ENCODE assay signal across 1 cellular context in the genomic region with DNA sequence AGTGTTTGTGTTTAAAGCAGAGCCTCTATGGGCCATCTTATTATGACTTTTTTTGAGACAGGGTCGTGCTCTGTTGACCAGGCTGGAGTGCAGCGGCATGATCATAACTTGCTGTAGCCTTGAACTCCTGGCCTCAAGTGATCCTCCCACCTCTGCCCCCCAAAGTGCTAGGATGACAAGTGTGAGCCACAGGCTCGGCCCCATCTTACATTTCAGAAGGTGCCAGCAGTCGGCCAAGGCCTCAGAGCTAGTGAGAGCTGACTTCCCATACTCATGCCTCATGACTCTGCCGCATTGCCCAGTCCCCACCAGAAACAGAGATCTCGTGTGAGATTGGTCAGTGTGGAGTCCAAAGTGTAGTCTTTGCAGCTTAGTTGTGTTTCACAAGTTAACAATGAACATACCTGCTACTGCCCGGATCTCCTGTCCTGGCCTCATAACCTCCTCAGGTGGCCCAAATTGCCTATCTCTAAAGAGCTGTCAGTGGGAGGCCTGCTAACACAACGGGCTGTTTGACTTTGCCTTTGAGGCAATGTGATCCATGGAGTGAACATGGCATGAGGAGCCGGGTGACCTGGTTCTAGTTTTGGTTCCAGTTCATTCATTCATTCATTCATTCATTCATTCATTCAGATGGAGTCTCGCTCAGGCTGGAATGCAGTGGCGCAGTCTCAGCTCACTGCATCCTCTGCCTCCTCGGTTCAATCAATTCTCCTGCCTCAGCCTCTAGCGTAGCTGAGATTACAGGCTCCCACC.
TF ChIP-seq lines count a peak whose summit lies in the region.

No MANE protein-coding gene starts in this region.

TF ChIP-seq in H1, 55 proteins besides CTCF, POLR2A, EP300 and RAD21:
- TF ChIP-seq ASH2L (IDR thresholded peaks at IDR 0.05; ENCODE audit: low read length) (no peak), HDAC2 (IDR thresholded peaks at IDR 0.05; ENCODE audit: borderline replicate concordance in 1 of 2, low read depth in 2 of 2, low read length in 2 of 2) (no peak), SP2 (IDR thresholded peaks at IDR 0.05; ENCODE audit: low read length) (no peak), BRCA1 (IDR thresholded peaks at IDR 0.05; ENCODE audit: low read depth, low read length) (no peak), KDM1A (IDR thresholded peaks at IDR 0.05; ENCODE audit: borderline replicate concordance, low read length) (no peak), SIRT6 (IDR thresholded peaks at IDR 0.05; ENCODE audit: low read length) (no peak), ZNF274 (IDR thresholded peaks at IDR 0.05; ENCODE audit: borderline replicate concordance, extremely low read depth, low read length) (no peak), RNF2 (IDR thresholded peaks at IDR 0.05; ENCODE audit: borderline replicate concordance, low read depth, low read length, missing control alignments, poor library complexity, severe bottlenecking) (no peak), TAF7 (optimal IDR thresholded peaks at IDR 0.05; ENCODE audit: borderline replicate concordance, low read depth, low read length) (no peak), SIN3A (conservative IDR thresholded peaks at IDR 0.05 in 1 of 2, IDR thresholded peaks at IDR 0.05 in 1 of 2; ENCODE audit: low read depth in 1 of 2, low read length in 2 of 2) (no peak), RXRA (IDR thresholded peaks at IDR 0.05; ENCODE audit: insufficient read depth, low read depth, low read length) (no peak), RFX5 (IDR thresholded peaks at IDR 0.05; ENCODE audit: borderline replicate concordance, low read depth, low read length) (no peak), CBX8 (IDR thresholded peaks at IDR 0.05; ENCODE audit: borderline replicate concordance, low read depth, low read length) (no peak), YY1 (IDR thresholded peaks at IDR 0.05; ENCODE audit: low read depth, low read length) (no peak), CHD1 (IDR thresholded peaks at IDR 0.05; ENCODE audit: low read depth, low read length) (no peak)
- TF ChIP-seq, protein P1, sequence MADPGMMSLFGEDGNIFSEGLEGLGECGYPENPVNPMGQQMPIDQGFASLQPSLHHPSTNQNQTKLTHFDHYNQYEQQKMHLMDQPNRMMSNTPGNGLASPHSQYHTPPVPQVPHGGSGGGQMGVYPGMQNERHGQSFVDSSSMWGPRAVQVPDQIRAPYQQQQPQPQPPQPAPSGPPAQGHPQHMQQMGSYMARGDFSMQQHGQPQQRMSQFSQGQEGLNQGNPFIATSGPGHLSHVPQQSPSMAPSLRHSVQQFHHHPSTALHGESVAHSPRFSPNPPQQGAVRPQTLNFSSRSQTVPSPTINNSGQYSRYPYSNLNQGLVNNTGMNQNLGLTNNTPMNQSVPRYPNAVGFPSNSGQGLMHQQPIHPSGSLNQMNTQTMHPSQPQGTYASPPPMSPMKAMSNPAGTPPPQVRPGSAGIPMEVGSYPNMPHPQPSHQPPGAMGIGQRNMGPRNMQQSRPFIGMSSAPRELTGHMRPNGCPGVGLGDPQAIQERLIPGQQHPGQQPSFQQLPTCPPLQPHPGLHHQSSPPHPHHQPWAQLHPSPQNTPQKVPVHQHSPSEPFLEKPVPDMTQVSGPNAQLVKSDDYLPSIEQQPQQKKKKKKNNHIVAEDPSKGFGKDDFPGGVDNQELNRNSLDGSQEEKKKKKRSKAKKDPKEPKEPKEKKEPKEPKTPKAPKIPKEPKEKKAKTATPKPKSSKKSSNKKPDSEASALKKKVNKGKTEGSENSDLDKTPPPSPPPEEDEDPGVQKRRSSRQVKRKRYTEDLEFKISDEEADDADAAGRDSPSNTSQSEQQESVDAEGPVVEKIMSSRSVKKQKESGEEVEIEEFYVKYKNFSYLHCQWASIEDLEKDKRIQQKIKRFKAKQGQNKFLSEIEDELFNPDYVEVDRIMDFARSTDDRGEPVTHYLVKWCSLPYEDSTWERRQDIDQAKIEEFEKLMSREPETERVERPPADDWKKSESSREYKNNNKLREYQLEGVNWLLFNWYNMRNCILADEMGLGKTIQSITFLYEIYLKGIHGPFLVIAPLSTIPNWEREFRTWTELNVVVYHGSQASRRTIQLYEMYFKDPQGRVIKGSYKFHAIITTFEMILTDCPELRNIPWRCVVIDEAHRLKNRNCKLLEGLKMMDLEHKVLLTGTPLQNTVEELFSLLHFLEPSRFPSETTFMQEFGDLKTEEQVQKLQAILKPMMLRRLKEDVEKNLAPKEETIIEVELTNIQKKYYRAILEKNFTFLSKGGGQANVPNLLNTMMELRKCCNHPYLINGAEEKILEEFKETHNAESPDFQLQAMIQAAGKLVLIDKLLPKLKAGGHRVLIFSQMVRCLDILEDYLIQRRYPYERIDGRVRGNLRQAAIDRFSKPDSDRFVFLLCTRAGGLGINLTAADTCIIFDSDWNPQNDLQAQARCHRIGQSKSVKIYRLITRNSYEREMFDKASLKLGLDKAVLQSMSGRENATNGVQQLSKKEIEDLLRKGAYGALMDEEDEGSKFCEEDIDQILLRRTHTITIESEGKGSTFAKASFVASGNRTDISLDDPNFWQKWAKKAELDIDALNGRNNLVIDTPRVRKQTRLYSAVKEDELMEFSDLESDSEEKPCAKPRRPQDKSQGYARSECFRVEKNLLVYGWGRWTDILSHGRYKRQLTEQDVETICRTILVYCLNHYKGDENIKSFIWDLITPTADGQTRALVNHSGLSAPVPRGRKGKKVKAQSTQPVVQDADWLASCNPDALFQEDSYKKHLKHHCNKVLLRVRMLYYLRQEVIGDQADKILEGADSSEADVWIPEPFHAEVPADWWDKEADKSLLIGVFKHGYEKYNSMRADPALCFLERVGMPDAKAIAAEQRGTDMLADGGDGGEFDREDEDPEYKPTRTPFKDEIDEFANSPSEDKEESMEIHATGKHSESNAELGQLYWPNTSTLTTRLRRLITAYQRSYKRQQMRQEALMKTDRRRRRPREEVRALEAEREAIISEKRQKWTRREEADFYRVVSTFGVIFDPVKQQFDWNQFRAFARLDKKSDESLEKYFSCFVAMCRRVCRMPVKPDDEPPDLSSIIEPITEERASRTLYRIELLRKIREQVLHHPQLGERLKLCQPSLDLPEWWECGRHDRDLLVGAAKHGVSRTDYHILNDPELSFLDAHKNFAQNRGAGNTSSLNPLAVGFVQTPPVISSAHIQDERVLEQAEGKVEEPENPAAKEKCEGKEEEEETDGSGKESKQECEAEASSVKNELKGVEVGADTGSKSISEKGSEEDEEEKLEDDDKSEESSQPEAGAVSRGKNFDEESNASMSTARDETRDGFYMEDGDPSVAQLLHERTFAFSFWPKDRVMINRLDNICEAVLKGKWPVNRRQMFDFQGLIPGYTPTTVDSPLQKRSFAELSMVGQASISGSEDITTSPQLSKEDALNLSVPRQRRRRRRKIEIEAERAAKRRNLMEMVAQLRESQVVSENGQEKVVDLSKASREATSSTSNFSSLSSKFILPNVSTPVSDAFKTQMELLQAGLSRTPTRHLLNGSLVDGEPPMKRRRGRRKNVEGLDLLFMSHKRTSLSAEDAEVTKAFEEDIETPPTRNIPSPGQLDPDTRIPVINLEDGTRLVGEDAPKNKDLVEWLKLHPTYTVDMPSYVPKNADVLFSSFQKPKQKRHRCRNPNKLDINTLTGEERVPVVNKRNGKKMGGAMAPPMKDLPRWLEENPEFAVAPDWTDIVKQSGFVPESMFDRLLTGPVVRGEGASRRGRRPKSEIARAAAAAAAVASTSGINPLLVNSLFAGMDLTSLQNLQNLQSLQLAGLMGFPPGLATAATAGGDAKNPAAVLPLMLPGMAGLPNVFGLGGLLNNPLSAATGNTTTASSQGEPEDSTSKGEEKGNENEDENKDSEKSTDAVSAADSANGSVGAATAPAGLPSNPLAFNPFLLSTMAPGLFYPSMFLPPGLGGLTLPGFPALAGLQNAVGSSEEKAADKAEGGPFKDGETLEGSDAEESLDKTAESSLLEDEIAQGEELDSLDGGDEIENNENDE (IDR thresholded peaks at IDR 0.05; ENCODE audit: insufficient replicate concordance, low read length), result no peak
- TF ChIP-seq, protein P2, sequence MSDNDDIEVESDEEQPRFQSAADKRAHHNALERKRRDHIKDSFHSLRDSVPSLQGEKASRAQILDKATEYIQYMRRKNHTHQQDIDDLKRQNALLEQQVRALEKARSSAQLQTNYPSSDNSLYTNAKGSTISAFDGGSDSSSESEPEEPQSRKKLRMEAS (IDR thresholded peaks at IDR 0.05), result no peak
